In the genomic region with DNA sequence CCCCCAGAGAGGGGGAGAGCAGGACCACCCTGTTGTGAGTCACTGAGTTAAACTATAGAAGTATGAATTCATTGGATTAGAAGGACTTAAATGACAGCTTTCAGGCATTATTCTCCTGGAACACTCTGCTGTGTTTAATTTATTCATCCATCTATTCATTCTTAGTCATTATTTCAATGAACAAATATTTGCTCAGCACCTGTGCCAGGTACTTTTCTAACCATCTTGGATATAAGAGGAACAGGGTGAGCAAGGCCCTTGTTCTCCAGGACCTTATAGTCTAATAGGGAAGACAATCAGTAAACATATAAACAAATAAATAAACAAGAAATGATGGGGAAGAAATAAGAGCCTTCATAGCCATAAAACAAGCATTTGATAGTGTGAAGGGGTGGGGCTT, we compare ENCODE assay signal across 19 cellular contexts.
"Had no signal": no experiment of that assay in that cellular context is flagged by ENCODE, and none has a peak within 500 bp of the region (broad histone marks: within the 10 kb centered on the region; RNA-seq: fewer than 3 reads in every experiment).

No MANE protein-coding gene starts in this region.

- H3K4me1 Mint-ChIP-seq: activated CD4-positive, alpha-beta T cell treated with anti-CD3 and anti-CD28 coated beads for 36 hours; stimulated activated naive CD8-positive, alpha-beta T cell treated with anti-CD3 and anti-CD28 coated beads, Interleukin-15, amount 100 ng/mL, for 72 hours had no signal

- H3K36me3 Mint-ChIP-seq: activated naive CD8-positive, alpha-beta T cell; natural killer cell treated with Interleukin-12 subunit alpha and Interleukin-12 subunit beta and Interleukin-15 and Interleukin-18, amount 100 ng/mL, for 72 hours; WTC11 had no signal

- H3K9me3 Mint-ChIP-seq: stimulated activated naive CD8-positive, alpha-beta T cell treated with anti-CD3 and anti-CD28 coated beads, Interleukin-15, amount 100 ng/mL, for 72 hours had no signal

- H3K4me3 Mint-ChIP-seq: activated CD4-positive, alpha-beta T cell treated with anti-CD3 and anti-CD28 coated beads for 36 hours; activated naive CD8-positive, alpha-beta T cell; natural killer cell treated with Interleukin-12 subunit alpha and Interleukin-12 subunit beta and Interleukin-15 and Interleukin-18, amount 100 ng/mL, for 72 hours; stimulated activated naive CD8-positive, alpha-beta T cell treated with anti-CD3 and anti-CD28 coated beads, Interleukin-15, amount 100 ng/mL, for 72 hours; WTC11 had no signal

- H3K4me3 ChIP-seq: lung, pancreas, smooth muscle cell, suprapubic skin, upper lobe of left lung had no signal

- H3K9me3 ChIP-seq: neutrophil, pancreas, suprapubic skin, upper lobe of left lung had no signal

- H3K27me3 Mint-ChIP-seq: activated CD4-positive, alpha-beta T cell treated with anti-CD3 and anti-CD28 coated beads for 36 hours; activated naive CD8-positive, alpha-beta T cell had no signal

- H3K27ac Mint-ChIP-seq: activated CD4-positive, alpha-beta T cell treated with anti-CD3 and anti-CD28 coated beads for 36 hours; activated naive CD8-positive, alpha-beta T cell; natural killer cell treated with Interleukin-12 subunit alpha and Interleukin-12 subunit beta and Interleukin-15 and Interleukin-18, amount 100 ng/mL, for 72 hours; stimulated activated naive CD8-positive, alpha-beta T cell treated with anti-CD3 and anti-CD28 coated beads, Interleukin-15, amount 100 ng/mL, for 72 hours; WTC11 had no signal

- DNase-seq: activated CD4-positive, alpha-beta T cell treated with anti-CD3 and anti-CD28 coated beads for 36 hours; activated CD4-positive, alpha-beta T cell treated with anti-CD3 and anti-CD28 coated beads, Interleukin-2, amount 50 U/mL, for 48 hours; activated gamma-delta T cell; cerebellar nuclear complex; cortex of kidney; erythroblast; hypothalamus; islet precursor cell; pancreas; stimulated activated CD4-positive, alpha-beta T cell treated with anti-CD3 and anti-CD28 coated beads, Interleukin-4, amount 100 ng/mL, for 1 hour; stimulated activated naive CD8-positive, alpha-beta T cell treated with anti-CD3 and anti-CD28 coated beads, Interleukin-15, amount 100 ng/mL, for 72 hours; upper lobe of left lung had no signal

- H3K36me3 ChIP-seq: neutrophil, pancreas, suprapubic skin, upper lobe of left lung had no signal

- H3K27ac ChIP-seq: neutrophil, pancreas, suprapubic skin, upper lobe of left lung had no signal

- H3K4me1 ChIP-seq: pancreas, suprapubic skin, upper lobe of left lung had no signal

- H3K27me3 ChIP-seq: neutrophil, pancreas, suprapubic skin, upper lobe of left lung had no signal
